11 cellular contexts compared by ENCODE assay signal in genomic region chr11:107017104-107017432, GRCh38. TPM values are rescaled to one million over a fixed set of nuclear protein-coding genes. Genes with fewer than 3 reads are reported as not detected.
DNase-seq lines count a peak whose midpoint lies in the region; ATAC-seq and TF ChIP-seq lines count a peak whose summit lies in the region.
"Had no signal": no experiment of that assay in that cellular context is flagged by ENCODE, and none has a peak within 500 bp of the region (broad histone marks: within the 10 kb centered on the region; RNA-seq: fewer than 3 reads in every experiment).

No MANE protein-coding gene starts in this region.

- H3K27me3 ChIP-seq in HUES48 (ENCODE audit: control insufficient read depth, insufficient read depth, low read length) (peaks cover 23% of the 10 kb centered on the region), dorsolateral prefrontal cortex (peaks cover 0 to 4% (median 0%) of the 10 kb centered on the region in 45 donors)

- no peaks in the 10 kb centered on the region for H3K9me3 ChIP-seq in HUES48 (ENCODE audit: control insufficient read depth, insufficient read depth, low read length)

- H3K9me3 Mint-ChIP-seq in naive B cell = peaks cover 0 to 8% (median 0%) of the 10 kb centered on the region in 7 donors

- no peaks in the 10 kb centered on the region for H3K36me3 ChIP-seq in HUES48 (ENCODE audit: control insufficient read depth, insufficient read depth, low read length)

- no peak overlapping the region for H3K27ac Mint-ChIP-seq in naive B cell

- H3K4me3 Mint-ChIP-seq in naive B cell = peak overlapping the region in 6 of 8 donors; percentile 10 to 77 (median 56)

- no peak overlapping the region for H3K9ac ChIP-seq in HUES48 (ENCODE audit: low read depth, low read length)

- ATAC-seq in naive B cell (ENCODE audit: low read depth in 2 of 2) (no peak), HG03196 (IDR thresholded peaks at IDR 0.05; ENCODE audit: unreplicated experiment) (no peak)

- H3K27ac ChIP-seq in HUES48 (ENCODE audit: low read depth, low read length) = no peak overlapping the region
- H3K27ac ChIP-seq in dorsolateral prefrontal cortex = peak overlapping the region in 40 of 59 donors; percentile 10 to 89 (median 64)

- peak overlapping the region; percentile 58 for H3K4me3 ChIP-seq in HUES48 (ENCODE audit: low read depth, low read length)
- H3K4me3 ChIP-seq in dorsolateral prefrontal cortex = peak overlapping the region; percentile 39 to 81 (median 63)

- peaks cover 43 to 48% (median 44%) of the 10 kb centered on the region in 3 donors for H3K27me3 Mint-ChIP-seq in naive B cell

- no peak for TF ChIP-seq CTCF in dorsolateral prefrontal cortex (IDR thresholded peaks at IDR 0.05 in 54 of 56, conservative IDR thresholded peaks at IDR 0.05 in 2 of 56; ENCODE audit: low read depth in 1 of 56, partially characterized antibody in 56 of 56)

- H3K4me1 ChIP-seq in HUES48 (ENCODE audit: control insufficient read depth, insufficient read depth, low read length) = peaks cover 4% of the 10 kb centered on the region; the same call in 1 of the 2 replicates

- H3K4me1 Mint-ChIP-seq in naive B cell = peaks cover 6 to 10% (median 8%) of the 10 kb centered on the region in 3 donors

- peaks cover 6 to 14% of the 10 kb centered on the region in 2 donors for H3K36me3 Mint-ChIP-seq in naive B cell

- DNase-seq in A172 (ENCODE audit: low spot score) = peak; percentile 0
- peak in 1 of 10 donors; percentile 3 for DNase-seq in dorsolateral prefrontal cortex
- DNase-seq in naive B cell = no peak
- no peak for DNase-seq in NCI-H446 treated with DMSO at 0.1 percent for 48 hours (lab: John Stamatoyannopoulos, UW)
- no peak for DNase-seq in activated gamma-delta T cell treated with Interleukin-2 at 50 U/mL for 16 hours
- DNase-seq in globus pallidus (ENCODE audit: low spot score) = no peak
- DNase-seq: DND-41, Karpas-422, small intestine had no signal

- intact Hi-C loops in dorsolateral prefrontal cortex (cut with DNase I) = loop anchor here (5.0 kb wide), 2 partner anchors 295 to 940 kb away; partner anchors contain the start of genes AASDHPPT (in 1 of the 2) and KBTBD3 (in 1 of the 2)

RNA-seq across cellular contexts. Expression of gene GUCY1A2, which starts 1.2 kb away (rescaled TPM):
- 0.02 and 0.07 TPM in 2 replicates for total RNA-seq in A172 (2014; rRNA removed; shearing (Covaris generic))
- total RNA-seq in dorsolateral prefrontal cortex = 10 to 100 TPM; 20.3 to 89.9 (median 64.0) TPM
- polyA plus RNA-seq in naive B cell (ENCODE audit: low read depth in 6 of 6) = not detected

Comparison
In these comparisons a context has a peak if more than half of its experiments do, and no peak if none do; other contexts are left out.
1. RNA of gene GUCY1A2, which starts 1.2 kb away (total RNA-seq): 20.3 to 89.9 TPM in dorsolateral prefrontal cortex; 0.02 to 0.07 TPM in A172; every median in the first group is over 10 times any median in the second.